ENCODE assay signal across 23 cellular contexts in genomic region chr11:71391786-71392185, GRCh38.
"Had no signal": no experiment of that assay in that cellular context is flagged by ENCODE, and none has a peak within 500 bp of the region (broad histone marks: within the 10 kb centered on the region; RNA-seq: fewer than 3 reads in every experiment).

No MANE protein-coding gene starts in this region.

- H3K36me3 ChIP-seq: adrenal gland had no signal

- H3K4me3 ChIP-seq: adrenal gland had no signal

- H3K9me3 ChIP-seq: adrenal gland had no signal

- H3K27ac ChIP-seq: adrenal gland had no signal

- H3K27me3 ChIP-seq: adrenal gland had no signal

- DNase-seq: activated CD4-positive, alpha-beta T cell treated with anti-CD3 and anti-CD28 coated beads for 48 hours; activated CD4-positive, alpha-beta T cell treated with anti-CD3 and anti-CD28 coated beads, Interleukin-2, amount 50 U/mL, for 4 hours; activated CD4-positive, CD25-positive, alpha-beta regulatory T cell treated with anti-CD3 and anti-CD28 coated beads, Interleukin-2, amount 50 U/mL, for 72 hours; activated CD8-positive, alpha-beta memory T cell treated with anti-CD3 and anti-CD28 coated beads, Interleukin-2, amount 50 U/mL, for 48 hours; activated CD8-positive, alpha-beta T cell treated with anti-CD3 and anti-CD28 coated beads, Interleukin-2, amount 10 ng/mL, durations not matched to agents 7 days and 5 days; activated naive CD4-positive, alpha-beta T cell treated with anti-CD3 and anti-CD28 coated beads, Interleukin-2, amount 50 U/mL, for 16 hours; activated naive CD8-positive, alpha-beta T cell treated with anti-CD3 and anti-CD28 coated beads, Interleukin-2, amount 10 ng/mL, durations not matched to agents 7 days and 5 days; activated T-cell treated with anti-CD3 and anti-CD28 coated beads, Interleukin-2, amount 50 U/mL, for 1 hour; adrenal gland; anterior cingulate cortex; Kasumi-1; KBM-7; MV-4-11; NCI-H1105 treated with DMSO at 0.1 percent for 48 hours; NCI-H1436 treated with DMSO at 0.1 percent for 48 hours; NCI-H187; NCI-H2081; NCI-H2227 treated with DMSO at 0.1 percent for 48 hours; NCI-H446 treated with DMSO at 0.1 percent for 48 hours; NCI-H524 treated with DMSO at 0.1 percent for 48 hours; NCI-H748 treated with DMSO at 0.1 percent for 48 hours; T-helper 17 cell; T-helper 9 cell had no signal

- H3K4me1 ChIP-seq: adrenal gland had no signal
